1 cellular context compared by ENCODE assay signal in the genomic region with DNA sequence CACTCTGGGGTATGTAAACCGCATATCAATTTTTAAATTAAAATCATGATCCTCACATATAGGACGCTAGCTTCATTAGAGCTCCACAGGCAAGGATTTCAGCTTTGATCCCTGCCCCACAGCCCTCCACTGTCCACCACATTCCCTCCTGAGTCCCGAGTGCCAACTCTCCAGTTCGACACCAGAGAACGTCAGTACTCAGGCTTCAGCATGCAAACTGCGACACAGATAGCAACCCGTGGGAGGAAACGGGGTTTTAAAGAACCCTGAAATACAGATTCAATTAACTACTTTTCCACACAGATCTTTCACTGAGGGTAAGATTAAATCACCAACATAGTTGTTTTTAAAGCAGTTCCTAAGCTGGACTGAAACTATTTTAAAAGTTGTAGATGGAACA.
TF ChIP-seq lines count a peak whose summit lies in the region.

No MANE protein-coding gene starts in this region.

TF ChIP-seq in WTC11, 78 proteins besides CTCF, POLR2A, EP300 and RAD21 (continued from another document):
- TF ChIP-seq, protein P1, sequence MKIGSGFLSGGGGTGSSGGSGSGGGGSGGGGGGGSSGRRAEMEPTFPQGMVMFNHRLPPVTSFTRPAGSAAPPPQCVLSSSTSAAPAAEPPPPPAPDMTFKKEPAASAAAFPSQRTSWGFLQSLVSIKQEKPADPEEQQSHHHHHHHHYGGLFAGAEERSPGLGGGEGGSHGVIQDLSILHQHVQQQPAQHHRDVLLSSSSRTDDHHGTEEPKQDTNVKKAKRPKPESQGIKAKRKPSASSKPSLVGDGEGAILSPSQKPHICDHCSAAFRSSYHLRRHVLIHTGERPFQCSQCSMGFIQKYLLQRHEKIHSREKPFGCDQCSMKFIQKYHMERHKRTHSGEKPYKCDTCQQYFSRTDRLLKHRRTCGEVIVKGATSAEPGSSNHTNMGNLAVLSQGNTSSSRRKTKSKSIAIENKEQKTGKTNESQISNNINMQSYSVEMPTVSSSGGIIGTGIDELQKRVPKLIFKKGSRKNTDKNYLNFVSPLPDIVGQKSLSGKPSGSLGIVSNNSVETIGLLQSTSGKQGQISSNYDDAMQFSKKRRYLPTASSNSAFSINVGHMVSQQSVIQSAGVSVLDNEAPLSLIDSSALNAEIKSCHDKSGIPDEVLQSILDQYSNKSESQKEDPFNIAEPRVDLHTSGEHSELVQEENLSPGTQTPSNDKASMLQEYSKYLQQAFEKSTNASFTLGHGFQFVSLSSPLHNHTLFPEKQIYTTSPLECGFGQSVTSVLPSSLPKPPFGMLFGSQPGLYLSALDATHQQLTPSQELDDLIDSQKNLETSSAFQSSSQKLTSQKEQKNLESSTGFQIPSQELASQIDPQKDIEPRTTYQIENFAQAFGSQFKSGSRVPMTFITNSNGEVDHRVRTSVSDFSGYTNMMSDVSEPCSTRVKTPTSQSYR (CRISPR knock-in tag; IDR thresholded peaks at IDR 0.05): no peak
- no peak for TF ChIP-seq SMAD3 (CRISPR knock-in tag; IDR thresholded peaks at IDR 0.05; ENCODE audit: borderline replicate concordance)
- TF ChIP-seq, protein P2, sequence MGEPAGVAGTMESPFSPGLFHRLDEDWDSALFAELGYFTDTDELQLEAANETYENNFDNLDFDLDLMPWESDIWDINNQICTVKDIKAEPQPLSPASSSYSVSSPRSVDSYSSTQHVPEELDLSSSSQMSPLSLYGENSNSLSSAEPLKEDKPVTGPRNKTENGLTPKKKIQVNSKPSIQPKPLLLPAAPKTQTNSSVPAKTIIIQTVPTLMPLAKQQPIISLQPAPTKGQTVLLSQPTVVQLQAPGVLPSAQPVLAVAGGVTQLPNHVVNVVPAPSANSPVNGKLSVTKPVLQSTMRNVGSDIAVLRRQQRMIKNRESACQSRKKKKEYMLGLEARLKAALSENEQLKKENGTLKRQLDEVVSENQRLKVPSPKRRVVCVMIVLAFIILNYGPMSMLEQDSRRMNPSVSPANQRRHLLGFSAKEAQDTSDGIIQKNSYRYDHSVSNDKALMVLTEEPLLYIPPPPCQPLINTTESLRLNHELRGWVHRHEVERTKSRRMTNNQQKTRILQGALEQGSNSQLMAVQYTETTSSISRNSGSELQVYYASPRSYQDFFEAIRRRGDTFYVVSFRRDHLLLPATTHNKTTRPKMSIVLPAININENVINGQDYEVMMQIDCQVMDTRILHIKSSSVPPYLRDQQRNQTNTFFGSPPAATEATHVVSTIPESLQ (CRISPR knock-in tag; IDR thresholded peaks at IDR 0.05): no peak
TF ChIP-seq in WTC11: peak in this region for 0.
